8 cellular contexts compared by ENCODE assay signal in genomic region chr2:50746526-50746925, GRCh38.
DNase-seq lines count a peak whose midpoint lies in the region; ATAC-seq, FAIRE-seq and TF ChIP-seq lines count a peak whose summit lies in the region.

No MANE protein-coding gene starts in this region.

- no peaks in the 10 kb centered on the region for H4K20me1 ChIP-seq in HepG2 (ENCODE audit: insufficient read depth, low read length)

- CTCF ChIA-PET in activated CD4-positive, alpha-beta T cell treated with anti-CD3 and anti-CD28 coated beads for 36 hours (lab: Charles Lee): interaction anchor here (1.5 kb wide), 1 partner anchor 8 kb away, joined by 3 read pairs; no protein-coding TSS in a partner anchor
- CTCF ChIA-PET in HepG2 (lab: Yijun Ruan, JAX; ENCODE audit: low intra/inter-chr PET ratio, low total read pairs): interaction anchor here (1.2 kb wide), 1 partner anchor 964 kb away, joined by 4 read pairs; no protein-coding TSS in a partner anchor

- TF ChIP-seq CTCF in HepG2 (CRISPR knock-in tag; IDR thresholded peaks at IDR 0.05): peak; percentile 50

- intact Hi-C loops in activated CD4-positive, alpha-beta T cell treated with anti-CD3 and anti-CD28 coated beads for 36 hours (cut with DNase I, micrococcal nuclease): no loop called here
- intact Hi-C loops in HepG2 (cut with micrococcal nuclease; ENCODE audit: unreplicated experiment): no loop called here

- POLR2A ChIA-PET in activated CD4-positive, alpha-beta T cell treated with anti-CD3 and anti-CD28 coated beads for 36 hours (lab: Charles Lee): no interaction called here
- POLR2A ChIA-PET in HepG2 (lab: Yijun Ruan, JAX): no interaction called here

- no peak overlapping the region for H3K4me2 ChIP-seq in HepG2 (ENCODE audit: low read depth, low read length)

- H3K27ac ChIP-seq in HepG2 (ENCODE audit: extremely low read length, insufficient read depth, low read length): no peak overlapping the region

- no peak for TF ChIP-seq POLR2A in HepG2 (IDR thresholded peaks at IDR 0.05; ENCODE audit: insufficient read depth in 1 of 2, low read depth in 2 of 2, low read length in 2 of 2)

- TF ChIP-seq EP300 in HepG2 (IDR thresholded peaks at IDR 0.05; ENCODE audit: low read depth in 2 of 2, low read length in 2 of 2) (no peak), HepG2 (CRISPR knock-in tag; IDR thresholded peaks at IDR 0.05; ENCODE audit: borderline replicate concordance) (no peak)

- no peak overlapping the region for H3K9ac ChIP-seq in HepG2 (ENCODE audit: insufficient read depth, low read depth, low read length)

- H3K4me1 ChIP-seq in HepG2 (ENCODE audit: insufficient read depth, low read length): no peaks in the 10 kb centered on the region

- in situ Hi-C loops in HepG2 (cut with HindIII; ENCODE audit: extremely low pct_ligation_motif_present, low pct_unique_long_range_greater_than_20kb): no loop called here

- H3K4me3 Mint-ChIP-seq in activated CD4-positive, alpha-beta T cell treated with anti-CD3 and anti-CD28 coated beads for 36 hours: no peak overlapping the region

- no peaks in the 10 kb centered on the region for H3K27me3 Mint-ChIP-seq in activated CD4-positive, alpha-beta T cell treated with anti-CD3 and anti-CD28 coated beads for 36 hours

- no peak overlapping the region for H2AFZ ChIP-seq in HepG2 (ENCODE audit: low read length)

- peak; percentile 17 for DNase-seq in activated CD4-positive, alpha-beta T cell treated with anti-CD3 and anti-CD28 coated beads for 36 hours
- DNase-seq in activated CD4-positive, alpha-beta T cell treated with anti-CD3 and anti-CD28 coated beads, Interleukin-2, amount 50 U/mL, for 4 hours: no peak
- DNase-seq in SW480 (ENCODE audit: low spot score) (peak; percentile 21), HepG2 (ENCODE audit: low spot score) (peak; percentile 22)
- no peak for DNase-seq in activated naive CD4-positive, alpha-beta T cell treated with Interleukin-2 at 50 U/mL for 16 hours

- no peak overlapping the region for H3K4me3 ChIP-seq in HepG2 (replicated peaks in 1 of 3; ENCODE audit: insufficient read depth in 1 of 3, low read depth in 2 of 3, low read length in 3 of 3)

- ATAC-seq in activated CD4-positive, alpha-beta T cell treated with anti-CD3 and anti-CD28 coated beads for 36 hours: no peak
- peak; percentile 80 for ATAC-seq in HG03342 (IDR thresholded peaks at IDR 0.05; ENCODE audit: unreplicated experiment)
- peak; percentile 88 for ATAC-seq in HepG2
- ATAC-seq in HG02970 (IDR thresholded peaks at IDR 0.05; ENCODE audit: low FRiP score, unreplicated experiment): no peak
- no peak for ATAC-seq in HG03045 (IDR thresholded peaks at IDR 0.05; ENCODE audit: unreplicated experiment)

- H3K27me3 ChIP-seq in HepG2 (ENCODE audit: control insufficient read depth in 1 of 2, insufficient read depth in 2 of 2, low read length in 2 of 2): no peaks in the 10 kb centered on the region

- BruUV-seq in HepG2 (replicated peaks; lab: Mats Ljungman, UMichigan): no TSS peak

- peaks cover 3% of the 10 kb centered on the region for H3K9me3 Mint-ChIP-seq in activated CD4-positive, alpha-beta T cell treated with anti-CD3 and anti-CD28 coated beads for 36 hours (ENCODE audit: low read depth)

- H3K9me3 ChIP-seq in HepG2 (ENCODE audit: low read length): no peaks in the 10 kb centered on the region

- no peaks in the 10 kb centered on the region for H3K4me1 Mint-ChIP-seq in activated CD4-positive, alpha-beta T cell treated with anti-CD3 and anti-CD28 coated beads for 36 hours

- H3K27ac Mint-ChIP-seq in activated CD4-positive, alpha-beta T cell treated with anti-CD3 and anti-CD28 coated beads for 36 hours: no peak overlapping the region

- H3K36me3 ChIP-seq in HepG2 (replicated peaks in 1 of 2; ENCODE audit: control insufficient read depth in 1 of 2, insufficient read depth in 2 of 2, low read length in 2 of 2): no peaks in the 10 kb centered on the region

- FAIRE-seq in HepG2 (lab: Jason Lieb, UNC): peak; percentile 44

- TF ChIP-seq RAD21 in HepG2 (CRISPR knock-in tag; IDR thresholded peaks at IDR 0.05): no peak

- 0% methylated on average over 2 of the region's 2 CpGs for WGBS in HepG2 (ENCODE audit: low lambda C conversion rate)

- H3K36me3 Mint-ChIP-seq in activated CD4-positive, alpha-beta T cell treated with anti-CD3 and anti-CD28 coated beads for 36 hours (ENCODE audit: low read depth): no peaks in the 10 kb centered on the region

- no peaks in the 10 kb centered on the region for H3K79me2 ChIP-seq in HepG2 (ENCODE audit: insufficient read depth, low read length)

TF ChIP-seq in HepG2, 621 proteins besides CTCF, POLR2A, EP300 and RAD21:
- no peak for TF ChIP-seq ARID5B (CRISPR knock-in tag; IDR thresholded peaks at IDR 0.05)
- TF ChIP-seq ZFY (CRISPR knock-in tag; IDR thresholded peaks at IDR 0.05): no peak
- peak; percentile 38; the same call in 1 of the 2 replicates for TF ChIP-seq SMC3 (IDR thresholded peaks at IDR 0.05; ENCODE audit: low read length)
- peak; percentile 68 for TF ChIP-seq FOXP1 (IDR thresholded peaks at IDR 0.05)
- no peak for TF ChIP-seq FOXP1 (CRISPR knock-in tag; IDR thresholded peaks at IDR 0.05)
- peak; percentile 55 for TF ChIP-seq STAG1 (CRISPR knock-in tag; IDR thresholded peaks at IDR 0.05)
- peak; percentile 42; the same call in 1 of the 2 replicates for TF ChIP-seq FOSL2 (CRISPR knock-in tag; IDR thresholded peaks at IDR 0.05)

Comparison
In these comparisons a context has a peak if more than half of its experiments do, and no peak if none do; other contexts are left out.
1. DNase-seq: peak in activated CD4-positive, alpha-beta T cell treated with anti-CD3 and anti-CD28 coated beads for 36 hours (single experiment), SW480 (single experiment) and HepG2 (single experiment); none in activated CD4-positive, alpha-beta T cell treated with anti-CD3 and anti-CD28 coated beads, Interleukin-2, amount 50 U/mL, for 4 hours (0 of 2) and activated naive CD4-positive, alpha-beta T cell treated with Interleukin-2 at 50 U/mL for 16 hours (single experiment).
2. ATAC-seq: peak in HG03342 (single experiment) and HepG2 (single experiment); none in activated CD4-positive, alpha-beta T cell treated with anti-CD3 and anti-CD28 coated beads for 36 hours (single experiment), HG02970 (single experiment) and HG03045 (single experiment).